In the genomic region with DNA sequence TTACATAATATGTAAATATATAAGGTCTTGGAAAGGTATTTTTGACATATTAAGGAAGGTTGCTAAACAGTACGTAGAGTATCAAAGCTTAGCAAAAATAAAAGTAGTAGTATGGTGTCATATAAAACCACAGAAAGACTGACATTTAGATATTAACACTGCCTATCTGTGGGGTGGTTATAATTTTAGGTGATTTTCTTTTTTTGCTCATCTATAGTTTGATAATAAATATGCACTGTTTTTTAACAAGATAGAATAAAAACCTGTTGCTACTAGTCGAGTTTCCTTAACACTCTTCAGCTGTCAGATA, we compare ENCODE assay signal across 27 cellular contexts. TPM values are rescaled to one million over a fixed set of nuclear protein-coding genes. Genes with fewer than 3 reads are reported as not detected.
DNase-seq lines count a peak whose midpoint lies in the region; ATAC-seq and TF ChIP-seq lines count a peak whose summit lies in the region.
"Had no signal": no experiment of that assay in that cellular context is flagged by ENCODE, and none has a peak within 500 bp of the region (broad histone marks: within the 10 kb centered on the region; RNA-seq: fewer than 3 reads in every experiment).

No MANE protein-coding gene starts in this region.

- peaks cover 0 to 6% (median 0%) of the 10 kb centered on the region in 11 experiments; a peak in 4 of 22 replicates for H3K9me3 ChIP-seq in BLaER1 treated with 17β-estradiol and CSF1 and Interleukin-3, amounts not matched to agents 10 nM and 100 nM (replicated peaks in 1 of 11)
- H3K9me3 ChIP-seq: SJSA1 had no signal

- TF ChIP-seq CTCF in WTC11 (IDR thresholded peaks at IDR 0.05) = no peak

- peak overlapping the region in 8 of 11 experiments; percentile 4 to 70 (median 64); a peak in 16 of 22 replicates for H3K27ac ChIP-seq in BLaER1 treated with 17β-estradiol and CSF1 and Interleukin-3, amounts not matched to agents 10 nM and 100 nM
- H3K27ac ChIP-seq: PC-9, SJSA1 had no signal

- peaks cover 19 to 98% (median 38%) of the 10 kb centered on the region in 11 experiments; a peak in 21 of 22 replicates for H3K36me3 ChIP-seq in BLaER1 treated with 17β-estradiol and CSF1 and Interleukin-3, amounts not matched to agents 10 nM and 100 nM

- peak; percentile 46 to 63 for ATAC-seq in activated T-cell treated with anti-CD3 and anti-CD28 coated beads, Interleukin-2, amount 50 U/mL, for 4 hours
- no peak for ATAC-seq in WTC11
- ATAC-seq in stimulated activated naive CD8-positive, alpha-beta T cell treated with anti-CD3 and anti-CD28 coated beads, Interleukin-15, amount 100 ng/mL, for 72 hours = peak; percentile 59
- ATAC-seq in GM21381 (IDR thresholded peaks at IDR 0.05; ENCODE audit: unreplicated experiment) = no peak
- ATAC-seq in HG02885 (IDR thresholded peaks at IDR 0.05; ENCODE audit: poor library complexity, unreplicated experiment) = no peak
- ATAC-seq: Right ventricle myocardium inferior had no signal

- H3K4me2 ChIP-seq in BLaER1 treated with 17β-estradiol and CSF1 and Interleukin-3, amounts not matched to agents 10 nM and 100 nM = peak overlapping the region; percentile 16 to 89 (median 68); a peak in 20 of 22 replicates
- H3K4me2 ChIP-seq: PC-9 had no signal

- H3K4me1 ChIP-seq in BLaER1 treated with 17β-estradiol and CSF1 and Interleukin-3, amounts not matched to agents 10 nM and 100 nM = peaks cover 73 to 100% (median 88%) of the 10 kb centered on the region in 10 experiments

- H3K9me3 Mint-ChIP-seq in activated T-cell treated with anti-CD3 and anti-CD28 coated beads, Interleukin-2, amount 50 U/mL, for 4 hours = no peaks in the 10 kb centered on the region
- H3K9me3 Mint-ChIP-seq in activated T-cell treated with anti-CD3 and anti-CD28 coated beads, Interleukin-2, amount 50 U/mL, for 24 hours = no peaks in the 10 kb centered on the region
- H3K9me3 Mint-ChIP-seq in WTC11 = no peaks in the 10 kb centered on the region
- no peaks in the 10 kb centered on the region for H3K9me3 Mint-ChIP-seq in stimulated activated naive CD8-positive, alpha-beta T cell treated with anti-CD3 and anti-CD28 coated beads, Interleukin-15, amount 100 ng/mL, for 72 hours
- H3K9me3 Mint-ChIP-seq: CD8-positive, alpha-beta memory T cell had no signal

- H3K36me3 Mint-ChIP-seq in activated T-cell treated with anti-CD3 and anti-CD28 coated beads, Interleukin-2, amount 50 U/mL, for 4 hours (ENCODE audit: insufficient read depth) = no peaks in the 10 kb centered on the region
- H3K36me3 Mint-ChIP-seq in activated T-cell treated with anti-CD3 and anti-CD28 coated beads, Interleukin-2, amount 50 U/mL, for 24 hours (ENCODE audit: low read depth) = no peaks in the 10 kb centered on the region
- H3K36me3 Mint-ChIP-seq in WTC11 = peaks cover 51% of the 10 kb centered on the region
- H3K36me3 Mint-ChIP-seq: CD14-positive monocyte had no signal

- peaks cover 14% of the 10 kb centered on the region for H3K27me3 Mint-ChIP-seq in activated T-cell treated with anti-CD3 and anti-CD28 coated beads, Interleukin-2, amount 50 U/mL, for 4 hours (ENCODE audit: low read depth)
- H3K27me3 Mint-ChIP-seq in activated T-cell treated with anti-CD3 and anti-CD28 coated beads, Interleukin-2, amount 50 U/mL, for 24 hours = peaks cover 50% of the 10 kb centered on the region
- H3K27me3 Mint-ChIP-seq in WTC11 (ENCODE audit: low read depth) = no peaks in the 10 kb centered on the region
- peaks cover 44% of the 10 kb centered on the region for H3K27me3 Mint-ChIP-seq in stimulated activated naive CD8-positive, alpha-beta T cell treated with anti-CD3 and anti-CD28 coated beads, Interleukin-15, amount 100 ng/mL, for 72 hours

- no peak for DNase-seq in activated T-cell treated with anti-CD3 and anti-CD28 coated beads, Interleukin-2, amount 50 U/mL, for 4 hours
- no peak for DNase-seq in activated T-cell treated with anti-CD3 and anti-CD28 coated beads, Interleukin-2, amount 50 U/mL, for 24 hours
- no peak for DNase-seq in WTC11 (ENCODE audit: low spot score)
- DNase-seq in stimulated activated naive CD8-positive, alpha-beta T cell treated with anti-CD3 and anti-CD28 coated beads, Interleukin-15, amount 100 ng/mL, for 72 hours = no peak
- DNase-seq: AML-193; CD8-positive, alpha-beta memory T cell; DMS 273 treated with DMSO at 0.1 percent for 48 hours; DMS79; EL; GDM1; HCEC 1CT; MV-4-11; NCI-H1105; NCI-H1436 treated with DMSO at 0.1 percent for 48 hours; NCI-H187 treated with DMSO at 0.1 percent for 48 hours; NCI-H2107; NCI-H446; NCI-H524 treated with DMSO at 0.1 percent for 48 hours; NCI-H82; NK-92 treated with Interleukin-12 subunit alpha and Interleukin-12 subunit beta, amount 100 ng/mL, for 24 hours; PC-9 had no signal

- H3K9ac ChIP-seq in BLaER1 treated with 17β-estradiol and CSF1 and Interleukin-3, amounts not matched to agents 10 nM and 100 nM = peak overlapping the region in 4 of 11 experiments; percentile 19 to 58 (median 51); a peak in 9 of 22 replicates

- CTCF ChIA-PET in WTC11 (lab: Charles Lee) = interaction anchor here (0.9 kb wide), 1 partner anchor 473 kb away, joined by 3 read pairs; no protein-coding TSS in a partner anchor

- H3K27ac Mint-ChIP-seq in activated T-cell treated with anti-CD3 and anti-CD28 coated beads, Interleukin-2, amount 50 U/mL, for 24 hours = no peak overlapping the region
- peak overlapping the region; percentile 32; the same call in 1 of the 2 replicates for H3K27ac Mint-ChIP-seq in WTC11
- H3K27ac Mint-ChIP-seq in stimulated activated naive CD8-positive, alpha-beta T cell treated with anti-CD3 and anti-CD28 coated beads, Interleukin-15, amount 100 ng/mL, for 72 hours = no peak overlapping the region
- H3K27ac Mint-ChIP-seq: CD14-positive monocyte had no signal

- no peak overlapping the region for H3K4me3 Mint-ChIP-seq in activated T-cell treated with anti-CD3 and anti-CD28 coated beads, Interleukin-2, amount 50 U/mL, for 4 hours
- no peak overlapping the region for H3K4me3 Mint-ChIP-seq in activated T-cell treated with anti-CD3 and anti-CD28 coated beads, Interleukin-2, amount 50 U/mL, for 24 hours
- no peak overlapping the region for H3K4me3 Mint-ChIP-seq in WTC11
- H3K4me3 Mint-ChIP-seq in stimulated activated naive CD8-positive, alpha-beta T cell treated with anti-CD3 and anti-CD28 coated beads, Interleukin-15, amount 100 ng/mL, for 72 hours = no peak overlapping the region

- peak overlapping the region in 2 of 10 experiments; percentile 18 to 30; a peak in 2 of 20 replicates for H3K4me3 ChIP-seq in BLaER1 treated with 17β-estradiol and CSF1 and Interleukin-3, amounts not matched to agents 10 nM and 100 nM
- H3K4me3 ChIP-seq: PC-9, SJSA1 had no signal

- peaks cover 0 to 100% (median 0%) of the 10 kb centered on the region in 11 experiments; a peak in 4 of 22 replicates for H4K20me1 ChIP-seq in BLaER1 treated with 17β-estradiol and CSF1 and Interleukin-3, amounts not matched to agents 10 nM and 100 nM

- POLR2A ChIA-PET in WTC11 (lab: Charles Lee) = interaction anchor here (1.2 kb wide), 1 partner anchor 29 kb away, joined by 3 read pairs; no protein-coding TSS in a partner anchor

- H3K27me3 ChIP-seq in BLaER1 treated with 17β-estradiol and CSF1 and Interleukin-3, amounts not matched to agents 10 nM and 100 nM = no peaks in the 10 kb centered on the region
- H3K27me3 ChIP-seq: SJSA1 had no signal

- peaks cover 7% of the 10 kb centered on the region for H3K4me1 Mint-ChIP-seq in activated T-cell treated with anti-CD3 and anti-CD28 coated beads, Interleukin-2, amount 50 U/mL, for 4 hours (ENCODE audit: low read depth)
- H3K4me1 Mint-ChIP-seq in activated T-cell treated with anti-CD3 and anti-CD28 coated beads, Interleukin-2, amount 50 U/mL, for 24 hours (ENCODE audit: low read depth) = peaks cover 16% of the 10 kb centered on the region
- H3K4me1 Mint-ChIP-seq in WTC11 = no peaks in the 10 kb centered on the region
- H3K4me1 Mint-ChIP-seq in stimulated activated naive CD8-positive, alpha-beta T cell treated with anti-CD3 and anti-CD28 coated beads, Interleukin-15, amount 100 ng/mL, for 72 hours = peaks cover 17% of the 10 kb centered on the region

TF ChIP-seq in WTC11, 78 proteins besides CTCF, POLR2A, EP300 and RAD21 (continues in another document):
- TF ChIP-seq, protein P1, sequence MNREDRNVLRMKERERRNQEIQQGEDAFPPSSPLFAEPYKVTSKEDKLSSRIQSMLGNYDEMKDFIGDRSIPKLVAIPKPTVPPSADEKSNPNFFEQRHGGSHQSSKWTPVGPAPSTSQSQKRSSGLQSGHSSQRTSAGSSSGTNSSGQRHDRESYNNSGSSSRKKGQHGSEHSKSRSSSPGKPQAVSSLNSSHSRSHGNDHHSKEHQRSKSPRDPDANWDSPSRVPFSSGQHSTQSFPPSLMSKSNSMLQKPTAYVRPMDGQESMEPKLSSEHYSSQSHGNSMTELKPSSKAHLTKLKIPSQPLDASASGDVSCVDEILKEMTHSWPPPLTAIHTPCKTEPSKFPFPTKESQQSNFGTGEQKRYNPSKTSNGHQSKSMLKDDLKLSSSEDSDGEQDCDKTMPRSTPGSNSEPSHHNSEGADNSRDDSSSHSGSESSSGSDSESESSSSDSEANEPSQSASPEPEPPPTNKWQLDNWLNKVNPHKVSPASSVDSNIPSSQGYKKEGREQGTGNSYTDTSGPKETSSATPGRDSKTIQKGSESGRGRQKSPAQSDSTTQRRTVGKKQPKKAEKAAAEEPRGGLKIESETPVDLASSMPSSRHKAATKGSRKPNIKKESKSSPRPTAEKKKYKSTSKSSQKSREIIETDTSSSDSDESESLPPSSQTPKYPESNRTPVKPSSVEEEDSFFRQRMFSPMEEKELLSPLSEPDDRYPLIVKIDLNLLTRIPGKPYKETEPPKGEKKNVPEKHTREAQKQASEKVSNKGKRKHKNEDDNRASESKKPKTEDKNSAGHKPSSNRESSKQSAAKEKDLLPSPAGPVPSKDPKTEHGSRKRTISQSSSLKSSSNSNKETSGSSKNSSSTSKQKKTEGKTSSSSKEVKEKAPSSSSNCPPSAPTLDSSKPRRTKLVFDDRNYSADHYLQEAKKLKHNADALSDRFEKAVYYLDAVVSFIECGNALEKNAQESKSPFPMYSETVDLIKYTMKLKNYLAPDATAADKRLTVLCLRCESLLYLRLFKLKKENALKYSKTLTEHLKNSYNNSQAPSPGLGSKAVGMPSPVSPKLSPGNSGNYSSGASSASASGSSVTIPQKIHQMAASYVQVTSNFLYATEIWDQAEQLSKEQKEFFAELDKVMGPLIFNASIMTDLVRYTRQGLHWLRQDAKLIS (CRISPR knock-in tag; IDR thresholded peaks at IDR 0.05; ENCODE audit: borderline replicate concordance) = no peak
- no peak for TF ChIP-seq SMAD3 (CRISPR knock-in tag; IDR thresholded peaks at IDR 0.05; ENCODE audit: borderline replicate concordance)
- no peak for TF ChIP-seq KAT7 (CRISPR knock-in tag; IDR thresholded peaks at IDR 0.05; ENCODE audit: borderline replicate concordance)
- TF ChIP-seq TP53 (CRISPR knock-in tag; IDR thresholded peaks at IDR 0.05) = no peak

RNA-seq across cellular contexts. Expression of a gene that starts 40.7 kb away (rescaled TPM):
- 1 to 10 TPM in 1 of 3 donors, under 1 TPM in 2; 0.66 to 1.2 (median 0.81) TPM for total RNA-seq in activated T-cell treated with anti-CD3 and anti-CD28 coated beads, Interleukin-2, amount 50 U/mL, for 4 hours
- 52.9 to 71.3 TPM (median 62.1 TPM) in 3 replicates for total RNA-seq in WTC11 (2021)

Comparison
In these comparisons a context has a peak if more than half of its experiments do, and no peak if none do; other contexts are left out.
1. ATAC-seq: peak in activated T-cell treated with anti-CD3 and anti-CD28 coated beads, Interleukin-2, amount 50 U/mL, for 4 hours (2 of 2) and stimulated activated naive CD8-positive, alpha-beta T cell treated with anti-CD3 and anti-CD28 coated beads, Interleukin-15, amount 100 ng/mL, for 72 hours (single experiment); none in WTC11 (single experiment), GM21381 (single experiment) and HG02885 (single experiment).
2. RNA of a gene that starts 40.7 kb away (total RNA-seq): 52.9 to 71.3 TPM in WTC11; 0.66 to 1.2 TPM in activated T-cell treated with anti-CD3 and anti-CD28 coated beads, Interleukin-2, amount 50 U/mL, for 4 hours; every median in the first group is over 10 times any median in the second.